ENCODE assay signal across 7 cellular contexts in the genomic region with DNA sequence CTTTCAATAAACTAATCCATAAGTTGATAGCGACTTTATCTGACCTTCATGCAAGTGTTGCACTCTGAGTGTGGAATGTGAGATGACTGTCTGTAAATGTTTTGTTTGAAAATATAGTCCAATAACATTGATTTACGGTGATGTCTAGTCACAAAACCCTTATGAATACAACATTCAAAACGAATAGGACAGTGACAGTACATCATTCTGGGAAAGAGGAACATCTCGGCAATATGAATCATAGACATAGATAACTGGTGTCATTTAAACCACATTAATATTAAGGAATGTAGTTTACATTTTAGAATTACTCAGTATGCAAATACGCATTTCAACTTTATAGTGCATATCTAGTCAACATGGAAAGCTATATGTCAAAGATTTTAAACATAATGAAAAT.
"Had no signal": no experiment of that assay in that cellular context is flagged by ENCODE, and none has a peak within 500 bp of the region (broad histone marks: within the 10 kb centered on the region; RNA-seq: fewer than 3 reads in every experiment).

No MANE protein-coding gene starts in this region.

- H3K4me3 ChIP-seq: K562 had no signal

- ATAC-seq: HepG2, K562 had no signal

- FAIRE-seq: HepG2, HTR-8/SVneo, K562 had no signal

- H3K27ac ChIP-seq: HL-60 had no signal

- DNase-seq: IMR-90, KBM-7, KG1 had no signal
